In the genomic region with DNA sequence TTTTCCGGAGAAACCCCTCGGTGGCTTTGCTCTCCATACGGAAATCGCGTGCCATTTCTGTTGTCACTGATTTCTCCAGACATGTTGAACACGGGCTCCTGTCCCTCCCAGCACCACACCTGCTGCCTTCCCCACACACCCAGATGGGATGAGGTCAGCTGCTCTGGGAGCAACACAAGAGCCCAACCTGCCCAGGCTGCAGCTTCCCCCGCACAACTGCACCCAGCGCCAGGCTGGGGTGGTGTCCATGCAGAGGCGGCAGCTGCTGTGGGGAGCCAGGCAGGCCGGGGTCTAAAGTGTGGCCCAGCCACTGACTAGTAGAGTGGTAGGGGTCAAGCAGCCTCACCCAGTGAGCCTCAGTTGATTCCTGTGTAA, we compare ENCODE assay signal across 11 cellular contexts.
"Had no signal": no experiment of that assay in that cellular context is flagged by ENCODE, and none has a peak within 500 bp of the region (broad histone marks: within the 10 kb centered on the region; RNA-seq: fewer than 3 reads in every experiment).

No MANE protein-coding gene starts in this region.

- H3K9me3 Mint-ChIP-seq: activated naive CD4-positive, alpha-beta T cell treated with anti-CD3 and anti-CD28 coated beads for 36 hours; activated T-cell treated with anti-CD3 and anti-CD28 coated beads, Interleukin-2, amount 50 U/mL, for 24 hours; activated T-helper 2 cell treated with anti-CD3 and anti-CD28 coated beads, Interferon-gamma antibody, Interleukin-2, Interleukin-4, amounts not matched to agents 10 μg/mL and 5 μg/mL and 100 μg/mL, durations not matched to agents 14 hours and 24 hours and 36 hours had no signal

- H3K27ac Mint-ChIP-seq: activated naive CD4-positive, alpha-beta T cell treated with anti-CD3 and anti-CD28 coated beads for 36 hours; activated T-cell treated with anti-CD3 and anti-CD28 coated beads, Interleukin-2, amount 50 U/mL, for 24 hours; activated T-helper 2 cell treated with anti-CD3 and anti-CD28 coated beads, Interferon-gamma antibody, Interleukin-2, Interleukin-4, amounts not matched to agents 10 μg/mL and 5 μg/mL and 100 μg/mL, durations not matched to agents 14 hours and 24 hours and 36 hours had no signal

- DNase-seq: activated CD4-positive, alpha-beta T cell treated with anti-CD3 and anti-CD28 coated beads, Interleukin-2, amount 50 U/mL, for 1 hour; activated CD4-positive, CD25-positive, alpha-beta regulatory T cell; activated naive CD4-positive, alpha-beta T cell treated with anti-CD3 and anti-CD28 coated beads for 36 hours; activated T-cell treated with anti-CD3 and anti-CD28 coated beads, Interleukin-2, amount 50 U/mL, for 24 hours; body of pancreas; dorsolateral prefrontal cortex; erythroblast; left ventricle myocardium inferior; naive thymus-derived CD8-positive, alpha-beta T cell; stimulated activated naive CD4-positive, alpha-beta T cell had no signal

- H3K4me3 Mint-ChIP-seq: activated naive CD4-positive, alpha-beta T cell treated with anti-CD3 and anti-CD28 coated beads for 36 hours; activated T-cell treated with anti-CD3 and anti-CD28 coated beads, Interleukin-2, amount 50 U/mL, for 24 hours; naive thymus-derived CD8-positive, alpha-beta T cell had no signal

- H3K36me3 Mint-ChIP-seq: naive thymus-derived CD8-positive, alpha-beta T cell had no signal

- ATAC-seq: body of pancreas; naive thymus-derived CD8-positive, alpha-beta T cell had no signal
